In the genomic region with DNA sequence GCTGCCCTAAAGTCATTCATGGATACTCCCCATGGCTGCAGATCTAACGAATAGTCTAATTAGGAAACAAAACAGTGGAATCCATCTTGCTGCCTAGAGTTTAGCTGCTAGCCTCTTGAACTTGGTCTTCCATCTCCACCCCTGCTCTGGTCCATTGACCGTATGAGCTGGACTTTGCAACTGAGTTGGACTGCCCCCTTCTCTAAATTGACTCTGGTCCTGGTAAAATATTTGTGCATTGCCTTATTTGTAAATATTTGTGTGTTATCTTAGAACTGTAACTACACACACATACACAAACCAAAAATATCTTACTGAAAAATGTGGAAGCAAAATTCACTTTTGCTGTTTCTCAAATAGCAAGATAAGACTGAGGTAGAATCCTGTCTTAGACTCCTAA, we compare ENCODE assay signal across 35 cellular contexts.
DNase-seq lines count a peak whose midpoint lies in the region; ATAC-seq, FAIRE-seq and TF ChIP-seq lines count a peak whose summit lies in the region.
"Had no signal": no experiment of that assay in that cellular context is flagged by ENCODE, and none has a peak within 500 bp of the region (broad histone marks: within the 10 kb centered on the region; RNA-seq: fewer than 3 reads in every experiment).

No MANE protein-coding gene starts in this region.

- FAIRE-seq in HepG2 (lab: Jason Lieb, UNC) = peak; percentile 12
- FAIRE-seq: A204.1, A549, D721Med had no signal

- H3K9me3 ChIP-seq in HepG2 (ENCODE audit: low read length) (no peaks in the 10 kb centered on the region), liver (ENCODE audit: control insufficient read depth in 4 of 4, low read length in 3 of 4) (no peaks in the 10 kb centered on the region), right lobe of liver (no peaks in the 10 kb centered on the region)
- H3K9me3 ChIP-seq: A549, BE2C, BLaER1, Caco-2 had no signal

- CTCF ChIA-PET in HepG2 (lab: Yijun Ruan, JAX; ENCODE audit: low intra/inter-chr PET ratio, low total read pairs) = no interaction called here

- no peaks in the 10 kb centered on the region for H3K79me2 ChIP-seq in HepG2 (ENCODE audit: insufficient read depth, low read length)

- POLR2A ChIA-PET in HepG2 (lab: Yijun Ruan, JAX) = interaction anchor here (1.1 kb wide), 1 partner anchor 18 kb away, joined by 4 read pairs; no protein-coding TSS in a partner anchor

- H3K27ac ChIP-seq in HepG2 (ENCODE audit: extremely low read length, insufficient read depth, low read length) (no peak overlapping the region), liver (ENCODE audit: low read depth in 1 of 2, low read length in 2 of 2) (no peak overlapping the region), right lobe of liver (peak overlapping the region in 1 of 3 donors; percentile 84)
- H3K27ac ChIP-seq: 22Rv1; A549; BLaER1; BLaER1 treated with 17β-estradiol and CSF1 and Interleukin-3, amounts not matched to agents 10 nM and 100 nM; C4-2B had no signal

- in situ Hi-C loops in HepG2 (cut with HindIII; ENCODE audit: extremely low pct_ligation_motif_present, low pct_unique_long_range_greater_than_20kb) = no loop called here

- peak overlapping the region; percentile 21; the same call in 1 of the 2 replicates for H3K4me2 ChIP-seq in HepG2 (ENCODE audit: low read depth, low read length)
- H3K4me2 ChIP-seq: A549; BLaER1; BLaER1 treated with 17β-estradiol and CSF1 and Interleukin-3, amounts not matched to agents 10 nM and 100 nM had no signal

- TF ChIP-seq CTCF in HepG2 (CRISPR knock-in tag; IDR thresholded peaks at IDR 0.05) (no peak), liver (IDR thresholded peaks at IDR 0.05; ENCODE audit: low read depth, low read length, missing input control) (no peak), right lobe of liver (IDR thresholded peaks at IDR 0.05) (no peak)

- TF ChIP-seq EP300 in HepG2 (IDR thresholded peaks at IDR 0.05; ENCODE audit: low read depth in 2 of 2, low read length in 2 of 2) (peak in 1 of 2 experiments; percentile 67; a peak in 2 of 4 replicates), HepG2 (CRISPR knock-in tag; IDR thresholded peaks at IDR 0.05; ENCODE audit: borderline replicate concordance) (no peak)

- peak; percentile 80 for DNase-seq in left lobe of liver (ENCODE audit: low spot score)
- DNase-seq in HepG2 (ENCODE audit: low spot score) = no peak
- peak in 2 of 3 donors; percentile 65 to 79 for DNase-seq in right lobe of liver
- DNase-seq in germinal center (ENCODE audit: low spot score) = no peak
- DNase-seq in head of caudate nucleus = no peak
- DNase-seq: 8988T; ACHN; AML-193; BE2C; C1 segment of cervical spinal cord; Caco-2; Calu3; CD4-positive, alpha-beta memory T cell; CD4-positive, alpha-beta T cell; CD4-positive, CD25-positive, alpha-beta regulatory T cell; CD8-positive, alpha-beta memory T cell; CD8-positive, alpha-beta T cell; COR-L47; DMS 273 treated with DMSO at 0.1 percent for 48 hours; DMS153; DMS53; DMS79; DMS79 treated with DMSO at 0.1 percent for 48 hours; DND-41; EL had no signal

- 0% methylated on average over 2 of the region's 2 CpGs for WGBS in HepG2 (ENCODE audit: low lambda C conversion rate)
- 32% methylated on average over 2 of the region's 2 CpGs for WGBS in liver
- WGBS in right lobe of liver (ENCODE audit: insufficient coverage, low coverage, low lambda C conversion rate, missing lambda C conversion rate) = 45% methylated on average over 2 of the region's 2 CpGs

- TF ChIP-seq RAD21 in HepG2 (CRISPR knock-in tag; IDR thresholded peaks at IDR 0.05) = no peak
- TF ChIP-seq RAD21 in liver (IDR thresholded peaks at IDR 0.05) = no peak

- H2AFZ ChIP-seq in HepG2 (ENCODE audit: low read length) = no peak overlapping the region

- ATAC-seq in left lobe of liver = peak; percentile 61
- ATAC-seq in HepG2 = peak; percentile 72
- peak; percentile 54 to 79 (median 64) for ATAC-seq in right lobe of liver
- ATAC-seq in HG03139 (IDR thresholded peaks at IDR 0.05; ENCODE audit: unreplicated experiment) = no peak
- ATAC-seq in HG03457 (IDR thresholded peaks at IDR 0.05; ENCODE audit: unreplicated experiment) = no peak
- ATAC-seq: A549; CD8-positive, alpha-beta T cell had no signal

- peaks cover 64% of the 10 kb centered on the region for H3K4me1 ChIP-seq in HepG2 (ENCODE audit: insufficient read depth, low read length)
- H3K4me1 ChIP-seq in liver (ENCODE audit: control insufficient read depth in 4 of 4, insufficient read depth in 4 of 4, low read length in 3 of 4) = peaks cover 10 to 84% (median 80%) of the 10 kb centered on the region in 4 donors
- peaks cover 0 to 82% (median 34%) of the 10 kb centered on the region in 4 donors for H3K4me1 ChIP-seq in right lobe of liver
- H3K4me1 ChIP-seq: BE2C, BLaER1 had no signal

- H3K9ac ChIP-seq in HepG2 (ENCODE audit: insufficient read depth, low read depth, low read length) = no peak overlapping the region
- H3K9ac ChIP-seq in liver (ENCODE audit: low read depth in 1 of 2, low read length in 2 of 2) = no peak overlapping the region
- H3K9ac ChIP-seq: BLaER1; BLaER1 treated with 17β-estradiol and CSF1 and Interleukin-3, amounts not matched to agents 10 nM and 100 nM had no signal

- H3K27me3 ChIP-seq in HepG2 (ENCODE audit: control insufficient read depth in 1 of 2, insufficient read depth in 2 of 2, low read length in 2 of 2) (no peaks in the 10 kb centered on the region; a peak in 1 of 5 replicates), liver (ENCODE audit: control insufficient read depth in 4 of 4, insufficient read depth in 4 of 4, low read length in 3 of 4) (no peaks in the 10 kb centered on the region), right lobe of liver (no peaks in the 10 kb centered on the region)
- H3K27me3 ChIP-seq: BLaER1; BLaER1 treated with 17β-estradiol and CSF1 and Interleukin-3, amounts not matched to agents 10 nM and 100 nM had no signal

- H4K20me1 ChIP-seq in HepG2 (ENCODE audit: insufficient read depth, low read length) = no peaks in the 10 kb centered on the region
- H4K20me1 ChIP-seq: BLaER1; BLaER1 treated with 17β-estradiol and CSF1 and Interleukin-3, amounts not matched to agents 10 nM and 100 nM had no signal

- intact Hi-C loops in HepG2 (cut with micrococcal nuclease; ENCODE audit: unreplicated experiment) (no loop called here), right lobe of liver (cut with DNase I) (no loop called here), head of caudate nucleus (cut with DNase I) (no loop called here)

- H3K4me3 ChIP-seq in HepG2 (replicated peaks in 1 of 3; ENCODE audit: insufficient read depth in 1 of 3, low read depth in 2 of 3, low read length in 3 of 3) (no peak overlapping the region), liver (ENCODE audit: low read depth in 1 of 3, low read length in 3 of 3) (no peak overlapping the region), right lobe of liver (no peak overlapping the region)
- H3K4me3 ChIP-seq: A549; BLaER1; BLaER1 treated with 17β-estradiol and CSF1 and Interleukin-3, amounts not matched to agents 10 nM and 100 nM had no signal

- H3K36me3 ChIP-seq in HepG2 (replicated peaks in 1 of 2; ENCODE audit: control insufficient read depth in 1 of 2, insufficient read depth in 2 of 2, low read length in 2 of 2) (no peaks in the 10 kb centered on the region), liver (ENCODE audit: control insufficient read depth in 4 of 4, insufficient read depth in 3 of 4, low read depth in 1 of 4, low read length in 3 of 4) (no peaks in the 10 kb centered on the region), right lobe of liver (no peaks in the 10 kb centered on the region)
- H3K36me3 ChIP-seq: BE2C; BLaER1; BLaER1 treated with 17β-estradiol and CSF1 and Interleukin-3, amounts not matched to agents 10 nM and 100 nM had no signal

- BruUV-seq in HepG2 (replicated peaks; lab: Mats Ljungman, UMichigan) = no TSS peak

- no peak for TF ChIP-seq POLR2A in HepG2 (IDR thresholded peaks at IDR 0.05; ENCODE audit: insufficient read depth in 1 of 2, low read depth in 2 of 2, low read length in 2 of 2)
- no peak for TF ChIP-seq POLR2A in right lobe of liver (IDR thresholded peaks at IDR 0.05)

TF ChIP-seq in HepG2, 621 proteins besides CTCF, POLR2A, EP300 and RAD21 (continues in another document):
- peak; percentile 74 for TF ChIP-seq GATAD2A (CRISPR knock-in tag; IDR thresholded peaks at IDR 0.05)
- TF ChIP-seq HOXA3 (CRISPR knock-in tag; IDR thresholded peaks at IDR 0.05) = peak; percentile 21; the same call in 1 of the 2 replicates
- no peak for TF ChIP-seq ZNF615 (CRISPR knock-in tag; IDR thresholded peaks at IDR 0.05; ENCODE audit: borderline replicate concordance)
- peak; percentile 33; the same call in 1 of the 2 replicates for TF ChIP-seq SIX1 (CRISPR knock-in tag; IDR thresholded peaks at IDR 0.05; ENCODE audit: borderline replicate concordance)
- peak; percentile 69 for TF ChIP-seq POGZ (CRISPR knock-in tag; IDR thresholded peaks at IDR 0.05)

TF ChIP-seq in liver, 16 proteins besides CTCF, POLR2A, EP300 and RAD21 (continues in another document):
- TF ChIP-seq HNF4G (IDR thresholded peaks at IDR 0.05) (peak; percentile 93), FOXA1 (IDR thresholded peaks at IDR 0.05) (peak; percentile 33), EGR1 (IDR thresholded peaks at IDR 0.05; ENCODE audit: low read depth in 2 of 2) (peak in 1 of 2 donors; percentile 45), SP1 (IDR thresholded peaks at IDR 0.05) (peak; percentile 75), GABPA (IDR thresholded peaks at IDR 0.05 in 1 of 2, conservative IDR thresholded peaks at IDR 0.05 in 1 of 2) (no peak), TAF1 (conservative IDR thresholded peaks at IDR 0.05) (no peak), JUND (IDR thresholded peaks at IDR 0.05) (peak in 1 of 2 donors; percentile 68), NR2F2 (IDR thresholded peaks at IDR 0.05) (peak; percentile 32), HNF4A (conservative IDR thresholded peaks at IDR 0.05) (peak; percentile 97 to 99)
- TF ChIP-seq, protein P1, sequence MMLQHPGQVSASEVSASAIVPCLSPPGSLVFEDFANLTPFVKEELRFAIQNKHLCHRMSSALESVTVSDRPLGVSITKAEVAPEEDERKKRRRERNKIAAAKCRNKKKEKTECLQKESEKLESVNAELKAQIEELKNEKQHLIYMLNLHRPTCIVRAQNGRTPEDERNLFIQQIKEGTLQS (IDR thresholded peaks at IDR 0.05) = no peak
- TF ChIP-seq, protein P2, sequence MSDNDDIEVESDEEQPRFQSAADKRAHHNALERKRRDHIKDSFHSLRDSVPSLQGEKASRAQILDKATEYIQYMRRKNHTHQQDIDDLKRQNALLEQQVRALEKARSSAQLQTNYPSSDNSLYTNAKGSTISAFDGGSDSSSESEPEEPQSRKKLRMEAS (IDR thresholded peaks at IDR 0.05) = peak; percentile 43

Comparison
In these comparisons a context has a peak if more than half of its experiments do, and no peak if none do; other contexts are left out.
1. DNase-seq: peak in left lobe of liver (single experiment) and right lobe of liver (2 of 3); none in HepG2 (single experiment), germinal center (single experiment) and head of caudate nucleus (0 of 42).
2. ATAC-seq: peak in left lobe of liver (single experiment), HepG2 (single experiment) and right lobe of liver (4 of 4); none in HG03139 (single experiment) and HG03457 (single experiment).